2 cellular contexts compared by ENCODE assay signal in the genomic region with DNA sequence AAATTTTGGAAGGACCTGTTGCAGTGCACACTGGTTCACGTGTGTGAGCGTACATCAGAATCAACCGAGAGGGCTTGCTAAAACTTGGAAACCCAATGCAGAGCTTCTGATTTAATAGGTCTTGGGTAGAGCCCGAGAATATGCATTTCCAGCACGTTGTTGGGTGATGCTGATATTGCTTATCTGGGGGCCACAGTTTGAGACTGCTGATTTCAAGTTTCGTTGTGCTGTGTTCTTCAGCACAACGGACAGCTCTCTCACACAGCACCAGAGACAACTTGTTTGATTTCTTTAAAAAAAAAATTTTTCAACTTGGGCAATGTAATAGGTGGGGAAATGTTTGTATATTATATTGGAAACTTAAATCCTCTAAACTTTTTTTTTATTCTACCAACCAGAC.
A peak's percentile ranks its signal among the peaks of the same experiment; 100 is the strongest.
TF ChIP-seq lines count a peak whose summit lies in the region.

No MANE protein-coding gene starts in this region.

TF ChIP-seq in K562, 482 proteins besides CTCF, POLR2A, EP300 and RAD21 (continues in another document):
- peak; percentile 94 for TF ChIP-seq REST (CRISPR knock-in tag; IDR thresholded peaks at IDR 0.05; ENCODE audit: low read depth)
- TF ChIP-seq, protein P1, sequence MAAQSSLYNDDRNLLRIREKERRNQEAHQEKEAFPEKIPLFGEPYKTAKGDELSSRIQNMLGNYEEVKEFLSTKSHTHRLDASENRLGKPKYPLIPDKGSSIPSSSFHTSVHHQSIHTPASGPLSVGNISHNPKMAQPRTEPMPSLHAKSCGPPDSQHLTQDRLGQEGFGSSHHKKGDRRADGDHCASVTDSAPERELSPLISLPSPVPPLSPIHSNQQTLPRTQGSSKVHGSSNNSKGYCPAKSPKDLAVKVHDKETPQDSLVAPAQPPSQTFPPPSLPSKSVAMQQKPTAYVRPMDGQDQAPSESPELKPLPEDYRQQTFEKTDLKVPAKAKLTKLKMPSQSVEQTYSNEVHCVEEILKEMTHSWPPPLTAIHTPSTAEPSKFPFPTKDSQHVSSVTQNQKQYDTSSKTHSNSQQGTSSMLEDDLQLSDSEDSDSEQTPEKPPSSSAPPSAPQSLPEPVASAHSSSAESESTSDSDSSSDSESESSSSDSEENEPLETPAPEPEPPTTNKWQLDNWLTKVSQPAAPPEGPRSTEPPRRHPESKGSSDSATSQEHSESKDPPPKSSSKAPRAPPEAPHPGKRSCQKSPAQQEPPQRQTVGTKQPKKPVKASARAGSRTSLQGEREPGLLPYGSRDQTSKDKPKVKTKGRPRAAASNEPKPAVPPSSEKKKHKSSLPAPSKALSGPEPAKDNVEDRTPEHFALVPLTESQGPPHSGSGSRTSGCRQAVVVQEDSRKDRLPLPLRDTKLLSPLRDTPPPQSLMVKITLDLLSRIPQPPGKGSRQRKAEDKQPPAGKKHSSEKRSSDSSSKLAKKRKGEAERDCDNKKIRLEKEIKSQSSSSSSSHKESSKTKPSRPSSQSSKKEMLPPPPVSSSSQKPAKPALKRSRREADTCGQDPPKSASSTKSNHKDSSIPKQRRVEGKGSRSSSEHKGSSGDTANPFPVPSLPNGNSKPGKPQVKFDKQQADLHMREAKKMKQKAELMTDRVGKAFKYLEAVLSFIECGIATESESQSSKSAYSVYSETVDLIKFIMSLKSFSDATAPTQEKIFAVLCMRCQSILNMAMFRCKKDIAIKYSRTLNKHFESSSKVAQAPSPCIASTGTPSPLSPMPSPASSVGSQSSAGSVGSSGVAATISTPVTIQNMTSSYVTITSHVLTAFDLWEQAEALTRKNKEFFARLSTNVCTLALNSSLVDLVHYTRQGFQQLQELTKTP (IDR thresholded peaks at IDR 0.05; ENCODE audit: low read depth in 1 of 2, partially characterized antibody in 2 of 2) = peak in 1 of 2 experiments; percentile 68
- no peak for TF ChIP-seq CUX1 (CRISPR knock-in tag; IDR thresholded peaks at IDR 0.05)
- TF ChIP-seq MIER1 (IDR thresholded peaks at IDR 0.05; ENCODE audit: low read depth) = peak; percentile 87
- TF ChIP-seq NR4A1 (CRISPR knock-in tag; IDR thresholded peaks at IDR 0.05) = no peak
- no peak for TF ChIP-seq NR4A1 (tag; IDR thresholded peaks at IDR 0.05)
- TF ChIP-seq CBFA2T3 (IDR thresholded peaks at IDR 0.05) = peak; percentile 30; the same call in 1 of the 2 replicates

TF ChIP-seq in liver, 16 proteins besides CTCF, POLR2A, EP300 and RAD21:
- TF ChIP-seq JUND (IDR thresholded peaks at IDR 0.05) (no peak), REST (IDR thresholded peaks at IDR 0.05) (peak; percentile 95)
